In the genomic region with DNA sequence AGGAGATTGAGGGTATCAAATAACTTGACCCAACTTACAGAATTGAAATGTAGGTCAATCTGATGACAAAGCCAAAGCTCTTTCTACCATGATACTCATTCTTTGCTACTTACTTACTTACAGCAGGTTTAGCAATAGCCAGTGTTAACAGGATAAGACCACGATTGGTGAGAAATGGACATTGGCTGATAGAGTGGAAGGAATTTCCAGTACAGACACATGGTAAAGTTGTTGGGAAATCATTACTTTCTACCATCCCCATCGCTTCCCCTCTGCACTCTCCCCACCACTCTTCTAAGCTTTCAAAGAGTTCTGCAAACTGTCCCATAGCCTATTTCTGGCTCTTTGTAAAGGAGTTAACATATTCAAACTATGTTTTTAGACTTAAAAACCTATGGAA, we compare ENCODE assay signal across 18 cellular contexts.
"Had no signal": no experiment of that assay in that cellular context is flagged by ENCODE, and none has a peak within 500 bp of the region (broad histone marks: within the 10 kb centered on the region; RNA-seq: fewer than 3 reads in every experiment).

No MANE protein-coding gene starts in this region.

- H3K4me3 ChIP-seq: adrenal gland, lung, smooth muscle cell, transverse colon had no signal

- ATAC-seq: activated T-helper 17 cell treated with anti-CD3 and anti-CD28 coated beads, Interleukin-2, amount 50 U/mL, for 72 hours; effector memory CD8-positive, alpha-beta T cell; naive thymus-derived CD4-positive, alpha-beta T cell; right cardiac atrium; stimulated activated effector memory CD8-positive, alpha-beta T cell treated with anti-CD3 and anti-CD28 coated beads, Interleukin-12 subunit alpha, Interleukin-12 subunit beta, amount 100 ng/mL, for 72 hours; T-cell; WTC11 had no signal

- H3K4me2 ChIP-seq: smooth muscle cell had no signal

- H3K36me3 Mint-ChIP-seq: stimulated activated effector memory CD8-positive, alpha-beta T cell treated with anti-CD3 and anti-CD28 coated beads, Interleukin-12 subunit alpha, Interleukin-12 subunit beta, amount 100 ng/mL, for 72 hours; T-cell had no signal

- H3K27me3 ChIP-seq: adrenal gland, transverse colon had no signal

- H3K36me3 ChIP-seq: transverse colon had no signal

- H3K4me3 Mint-ChIP-seq: activated CD4-positive, alpha-beta T cell treated with anti-CD3 and anti-CD28 coated beads, Interleukin-2, amount 10 ng/mL, durations not matched to agents 7 days and 5 days; activated naive CD4-positive, alpha-beta T cell treated with anti-CD3 and anti-CD28 coated beads, Interleukin-2, amount 10 ng/mL, durations not matched to agents 7 days and 5 days; activated T-helper 17 cell treated with anti-CD3 and anti-CD28 coated beads, Interleukin-2, amount 50 U/mL, for 72 hours; central memory CD8-positive, alpha-beta T cell; effector memory CD8-positive, alpha-beta T cell; naive thymus-derived CD4-positive, alpha-beta T cell; stimulated activated effector memory CD8-positive, alpha-beta T cell treated with anti-CD3 and anti-CD28 coated beads, Interleukin-12 subunit alpha, Interleukin-12 subunit beta, amount 100 ng/mL, for 72 hours; T-cell; WTC11 had no signal

- H3K27ac Mint-ChIP-seq: activated CD4-positive, alpha-beta T cell treated with anti-CD3 and anti-CD28 coated beads, Interleukin-2, amount 10 ng/mL, durations not matched to agents 7 days and 5 days; activated naive CD4-positive, alpha-beta T cell treated with anti-CD3 and anti-CD28 coated beads, Interleukin-2, amount 10 ng/mL, durations not matched to agents 7 days and 5 days; activated T-helper 17 cell treated with anti-CD3 and anti-CD28 coated beads, Interleukin-2, amount 50 U/mL, for 72 hours; effector memory CD8-positive, alpha-beta T cell; naive thymus-derived CD4-positive, alpha-beta T cell; stimulated activated effector memory CD8-positive, alpha-beta T cell treated with anti-CD3 and anti-CD28 coated beads, Interleukin-12 subunit alpha, Interleukin-12 subunit beta, amount 100 ng/mL, for 72 hours; T-cell had no signal

- H3K27ac ChIP-seq: transverse colon had no signal

- H3K9me3 Mint-ChIP-seq: activated CD4-positive, alpha-beta T cell treated with anti-CD3 and anti-CD28 coated beads, Interleukin-2, amount 10 ng/mL, durations not matched to agents 7 days and 5 days; activated naive CD4-positive, alpha-beta T cell treated with anti-CD3 and anti-CD28 coated beads, Interleukin-2, amount 10 ng/mL, durations not matched to agents 7 days and 5 days; activated T-helper 17 cell treated with anti-CD3 and anti-CD28 coated beads, Interleukin-2, amount 50 U/mL, for 72 hours; central memory CD8-positive, alpha-beta T cell; effector memory CD8-positive, alpha-beta T cell; naive thymus-derived CD4-positive, alpha-beta T cell; stimulated activated effector memory CD8-positive, alpha-beta T cell treated with anti-CD3 and anti-CD28 coated beads, Interleukin-12 subunit alpha, Interleukin-12 subunit beta, amount 100 ng/mL, for 72 hours; T-cell; WTC11 had no signal

- DNase-seq: activated CD4-positive, alpha-beta T cell treated with anti-CD3 and anti-CD28 coated beads, Interleukin-2, amount 10 ng/mL, durations not matched to agents 7 days and 5 days; activated CD8-positive, alpha-beta memory T cell treated with anti-CD3 and anti-CD28 coated beads for 24 hours; activated naive CD4-positive, alpha-beta T cell treated with anti-CD3 and anti-CD28 coated beads, Interleukin-2, amount 10 ng/mL, durations not matched to agents 7 days and 5 days; activated T-cell treated with anti-CD3 and anti-CD28 coated beads for 4 hours; effector memory CD8-positive, alpha-beta T cell; hypothalamus; naive thymus-derived CD4-positive, alpha-beta T cell; right cardiac atrium; T-cell; T1000; transverse colon had no signal

- H3K27me3 Mint-ChIP-seq: activated CD4-positive, alpha-beta T cell treated with anti-CD3 and anti-CD28 coated beads, Interleukin-2, amount 10 ng/mL, durations not matched to agents 7 days and 5 days; activated naive CD4-positive, alpha-beta T cell treated with anti-CD3 and anti-CD28 coated beads, Interleukin-2, amount 10 ng/mL, durations not matched to agents 7 days and 5 days; activated T-helper 17 cell treated with anti-CD3 and anti-CD28 coated beads, Interleukin-2, amount 50 U/mL, for 72 hours; central memory CD8-positive, alpha-beta T cell; naive thymus-derived CD4-positive, alpha-beta T cell; T-cell had no signal

- H3K9me3 ChIP-seq: adrenal gland, transverse colon had no signal
